In genomic region chr4:95544433-95545103, GRCh38 we compare ENCODE assay signal across 1 cellular context.
TF ChIP-seq lines count a peak whose summit lies in the region.

No MANE protein-coding gene starts in this region.

TF ChIP-seq in GM23338, 12 proteins besides CTCF, POLR2A, EP300 and RAD21 (continued from another document):
- TF ChIP-seq REST (IDR thresholded peaks at IDR 0.05; ENCODE audit: unreplicated experiment) (no peak), JUNB (IDR thresholded peaks at IDR 0.05; ENCODE audit: unreplicated experiment) (no peak), ZNF462 (CRISPR knock-in tag; IDR thresholded peaks at IDR 0.05) (no peak), ZNF331 (CRISPR knock-in tag; IDR thresholded peaks at IDR 0.05; ENCODE audit: low read depth) (no peak), EZH2phosphoT487 (IDR thresholded peaks at IDR 0.05; ENCODE audit: unreplicated experiment) (no peak), POLR2AphosphoS5 (IDR thresholded peaks at IDR 0.05; ENCODE audit: low read depth) (no peak), STAT1 (IDR thresholded peaks at IDR 0.05; ENCODE audit: unreplicated experiment) (no peak), CREB1 (CRISPR knock-in tag; IDR thresholded peaks at IDR 0.05; ENCODE audit: low read depth) (no peak), ZNF114 (CRISPR knock-in tag; IDR thresholded peaks at IDR 0.05) (no peak)
